In genomic region chr17:19024101-19025078, GRCh38 we compare ENCODE assay signal across 1 cellular context.
TF ChIP-seq lines count a peak whose summit lies in the region.

No MANE protein-coding gene starts in this region.

TF ChIP-seq in A549, 52 proteins besides CTCF, POLR2A, EP300 and RAD21 (continued from another document):
- no peak for TF ChIP-seq HOXB13 (CRISPR knock-in tag; IDR thresholded peaks at IDR 0.05; ENCODE audit: low read depth)
